In the genomic region with DNA sequence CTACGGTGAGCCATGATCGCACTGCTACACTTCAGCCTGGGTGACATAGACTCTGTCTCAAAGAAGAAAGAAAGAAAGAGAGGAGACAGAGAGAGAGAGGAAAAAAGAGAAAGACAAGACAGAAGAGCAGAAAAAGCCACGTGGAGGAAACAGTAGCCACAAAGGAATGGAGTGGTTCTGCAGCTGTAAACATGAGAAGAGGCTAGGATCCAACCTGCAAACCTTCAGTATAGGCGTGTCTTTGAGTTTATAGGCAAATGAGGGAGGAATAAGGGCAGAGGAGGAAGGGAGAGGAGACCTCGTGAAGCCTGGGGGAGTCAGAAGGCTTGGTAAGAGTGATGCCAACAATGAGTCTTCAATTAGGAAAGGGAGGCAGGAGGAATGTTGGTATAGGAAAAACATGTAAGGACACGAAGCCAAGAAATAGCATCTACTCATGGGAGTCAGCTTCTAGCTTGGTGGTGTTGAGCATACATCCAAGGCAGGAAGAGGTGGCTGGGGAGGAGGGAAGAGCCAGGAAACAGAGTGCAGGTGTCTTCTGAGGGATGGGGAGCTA, we compare ENCODE assay signal across 19 cellular contexts. TPM values are rescaled to one million over a fixed set of nuclear protein-coding genes. Genes with fewer than 3 reads are reported as not detected.
A peak's percentile ranks its signal among the peaks of the same experiment; 100 is the strongest.
DNase-seq lines count a peak whose midpoint lies in the region; ATAC-seq, FAIRE-seq and TF ChIP-seq lines count a peak whose summit lies in the region.
"Had no signal": no experiment of that assay in that cellular context is flagged by ENCODE, and none has a peak within 500 bp of the region (broad histone marks: within the 10 kb centered on the region; RNA-seq: fewer than 3 reads in every experiment).

No MANE protein-coding gene starts in this region.

- TF ChIP-seq POLR2A in gastrocnemius medialis (IDR thresholded peaks at IDR 0.05) = no peak

- H3K4me1 ChIP-seq in OCI-LY1 (ENCODE audit: insufficient read depth, low read length, severe bottlenecking) = peaks cover 37% of the 10 kb centered on the region
- peaks cover 51 to 74% of the 10 kb centered on the region in 2 donors for H3K4me1 ChIP-seq in gastrocnemius medialis
- peaks cover 3% of the 10 kb centered on the region in 2 donors for H3K4me1 ChIP-seq in small intestine (ENCODE audit: control insufficient read depth in 2 of 2, insufficient read depth in 1 of 2, low read depth in 1 of 2, low read length in 1 of 2)

- H3K27ac Mint-ChIP-seq in activated naive CD4-positive, alpha-beta T cell treated with anti-CD3 and anti-CD28 coated beads for 36 hours = peak overlapping the region; percentile 65
- no peak overlapping the region for H3K27ac Mint-ChIP-seq in activated naive CD4-positive, alpha-beta T cell treated with anti-CD3 and anti-CD28 coated beads, Interleukin-2, amount 10 ng/mL, durations not matched to agents 7 days and 5 days
- H3K27ac Mint-ChIP-seq in activated CD8-positive, alpha-beta memory T cell treated with anti-CD3 and anti-CD28 coated beads, Interleukin-2, amount 10 ng/mL, durations not matched to agents 7 days and 5 days = no peak overlapping the region

- intact Hi-C loops in activated naive CD4-positive, alpha-beta T cell treated with anti-CD3 and anti-CD28 coated beads for 36 hours (cut with micrococcal nuclease) = no loop called here
- intact Hi-C loops in gastrocnemius medialis (cut with DNase I; ENCODE audit: low total_unique reads) = no loop called here

- no peaks in the 10 kb centered on the region for H3K9me2 ChIP-seq in OCI-LY1 (ENCODE audit: low read depth, low read length)

- H3K9me3 ChIP-seq in OCI-LY1 (ENCODE audit: low read length) = no peaks in the 10 kb centered on the region
- H3K9me3 ChIP-seq in gastrocnemius medialis = no peaks in the 10 kb centered on the region
- no peaks in the 10 kb centered on the region for H3K9me3 ChIP-seq in small intestine (ENCODE audit: control insufficient read depth, low read depth)

- H3K27ac ChIP-seq in OCI-LY1 (ENCODE audit: low read depth, low read length, poor library complexity, severe bottlenecking) = no peak overlapping the region
- H3K27ac ChIP-seq in caudate nucleus (ENCODE audit: low read depth, low read length) = peak overlapping the region; percentile 11
- peak overlapping the region; percentile 31 to 98 (median 94) for H3K27ac ChIP-seq in gastrocnemius medialis
- no peak overlapping the region for H3K27ac ChIP-seq in small intestine (ENCODE audit: low read depth in 1 of 2, low read length in 1 of 2)
- H3K27ac ChIP-seq: VCaP had no signal

- no peaks in the 10 kb centered on the region for H3K27me3 Mint-ChIP-seq in activated naive CD4-positive, alpha-beta T cell treated with anti-CD3 and anti-CD28 coated beads for 36 hours (ENCODE audit: low read depth)
- H3K27me3 Mint-ChIP-seq in activated naive CD4-positive, alpha-beta T cell treated with anti-CD3 and anti-CD28 coated beads, Interleukin-2, amount 10 ng/mL, durations not matched to agents 7 days and 5 days = peaks cover 7% of the 10 kb centered on the region
- no peaks in the 10 kb centered on the region for H3K27me3 Mint-ChIP-seq in activated CD8-positive, alpha-beta memory T cell treated with anti-CD3 and anti-CD28 coated beads, Interleukin-2, amount 10 ng/mL, durations not matched to agents 7 days and 5 days

- H3K79me2 ChIP-seq in OCI-LY1 (ENCODE audit: insufficient read depth, low read length) = peaks cover 61% of the 10 kb centered on the region

- DNase-seq in activated naive CD4-positive, alpha-beta T cell treated with anti-CD3 and anti-CD28 coated beads for 36 hours = no peak
- no peak for DNase-seq in activated naive CD4-positive, alpha-beta T cell treated with anti-CD3 and anti-CD28 coated beads, Interleukin-2, amount 10 ng/mL, durations not matched to agents 7 days and 5 days
- DNase-seq in caudate nucleus (lab: John Stamatoyannopoulos, UW) = no peak
- DNase-seq in gastrocnemius medialis = no peak
- no peak for DNase-seq in activated CD8-positive, alpha-beta memory T cell treated with anti-CD3 and anti-CD28 coated beads, Interleukin-2, amount 10 ng/mL, durations not matched to agents 7 days and 5 days
- DNase-seq in left lobe of liver (ENCODE audit: low spot score) = no peak
- no peak for DNase-seq in small intestine
- DNase-seq: ACHN; Calu3; GF-D8; NCI-H1105 treated with DMSO at 0.1 percent for 48 hours; NCI-H2171; NCI-H748 treated with DMSO at 0.1 percent for 48 hours; stimulated activated CD4-positive, alpha-beta T cell treated with anti-CD3 and anti-CD28 coated beads, Interleukin-4, amount 100 ng/mL, for 24 hours had no signal

- peaks cover 24% of the 10 kb centered on the region for H3K36me3 Mint-ChIP-seq in activated naive CD4-positive, alpha-beta T cell treated with anti-CD3 and anti-CD28 coated beads for 36 hours (ENCODE audit: low read depth)
- peaks cover 11% of the 10 kb centered on the region for H3K36me3 Mint-ChIP-seq in activated naive CD4-positive, alpha-beta T cell treated with anti-CD3 and anti-CD28 coated beads, Interleukin-2, amount 10 ng/mL, durations not matched to agents 7 days and 5 days
- peaks cover 12% of the 10 kb centered on the region for H3K36me3 Mint-ChIP-seq in activated CD8-positive, alpha-beta memory T cell treated with anti-CD3 and anti-CD28 coated beads, Interleukin-2, amount 10 ng/mL, durations not matched to agents 7 days and 5 days

- H3K36me3 ChIP-seq in OCI-LY1 (ENCODE audit: insufficient read depth, low read length) (peaks cover 36% of the 10 kb centered on the region; the same call in 1 of the 2 replicates), gastrocnemius medialis (peaks cover 0 to 7% of the 10 kb centered on the region in 2 donors), small intestine (ENCODE audit: control insufficient read depth in 2 of 2, insufficient read depth in 2 of 2, low read length in 2 of 2) (peaks cover 0 to 4% of the 10 kb centered on the region in 2 donors)

- H3K4me3 Mint-ChIP-seq in activated naive CD4-positive, alpha-beta T cell treated with anti-CD3 and anti-CD28 coated beads for 36 hours = no peak overlapping the region
- H3K4me3 Mint-ChIP-seq in activated naive CD4-positive, alpha-beta T cell treated with anti-CD3 and anti-CD28 coated beads, Interleukin-2, amount 10 ng/mL, durations not matched to agents 7 days and 5 days = no peak overlapping the region
- H3K4me3 Mint-ChIP-seq in activated CD8-positive, alpha-beta memory T cell treated with anti-CD3 and anti-CD28 coated beads, Interleukin-2, amount 10 ng/mL, durations not matched to agents 7 days and 5 days = no peak overlapping the region

- no peaks in the 10 kb centered on the region for H3F3A ChIP-seq in OCI-LY1 (ENCODE audit: insufficient read depth, low read length)

- H3K4me3 ChIP-seq in OCI-LY1 (ENCODE audit: low read depth, low read length, poor library complexity, severe bottlenecking) (no peak overlapping the region), gastrocnemius medialis (no peak overlapping the region), small intestine (ENCODE audit: low read depth in 1 of 2, low read length in 2 of 2) (no peak overlapping the region)
- H3K4me3 ChIP-seq: K562 had no signal

- H3K4me2 ChIP-seq in OCI-LY1 (ENCODE audit: low read length) = peak overlapping the region; percentile 1; the same call in 1 of the 2 replicates

- H3K9me3 Mint-ChIP-seq in activated naive CD4-positive, alpha-beta T cell treated with anti-CD3 and anti-CD28 coated beads for 36 hours = no peaks in the 10 kb centered on the region
- no peaks in the 10 kb centered on the region for H3K9me3 Mint-ChIP-seq in activated naive CD4-positive, alpha-beta T cell treated with anti-CD3 and anti-CD28 coated beads, Interleukin-2, amount 10 ng/mL, durations not matched to agents 7 days and 5 days
- no peaks in the 10 kb centered on the region for H3K9me3 Mint-ChIP-seq in activated CD8-positive, alpha-beta memory T cell treated with anti-CD3 and anti-CD28 coated beads, Interleukin-2, amount 10 ng/mL, durations not matched to agents 7 days and 5 days (ENCODE audit: low read depth)

- no peak for FAIRE-seq in small intestine (lab: Jason Lieb, UNC)
- FAIRE-seq: islet of Langerhans, K562, RCC 7860 had no signal

- H3K9ac ChIP-seq in OCI-LY1 (ENCODE audit: low read length) = no peak overlapping the region

- TF ChIP-seq CTCF in OCI-LY1 (IDR thresholded peaks at IDR 0.05; ENCODE audit: low read length) (no peak), gastrocnemius medialis (IDR thresholded peaks at IDR 0.05 in 4 of 5, conservative IDR thresholded peaks at IDR 0.05 in 1 of 5) (no peak)

- H4K20me1 ChIP-seq in OCI-LY1 (ENCODE audit: insufficient read depth, low read length) = no peaks in the 10 kb centered on the region

- H3K27me3 ChIP-seq in OCI-LY1 (ENCODE audit: insufficient read depth, low read length) = no peaks in the 10 kb centered on the region
- no peaks in the 10 kb centered on the region for H3K27me3 ChIP-seq in gastrocnemius medialis
- no peaks in the 10 kb centered on the region for H3K27me3 ChIP-seq in small intestine (ENCODE audit: control insufficient read depth in 2 of 2, insufficient read depth in 2 of 2, low read length in 2 of 2)

- no peak for ATAC-seq in gastrocnemius medialis
- ATAC-seq in activated CD8-positive, alpha-beta memory T cell treated with anti-CD3 and anti-CD28 coated beads, Interleukin-2, amount 10 ng/mL, durations not matched to agents 7 days and 5 days = no peak
- ATAC-seq in left lobe of liver = no peak

- CTCF ChIA-PET in activated naive CD4-positive, alpha-beta T cell treated with anti-CD3 and anti-CD28 coated beads for 36 hours (lab: Charles Lee) = interaction anchor here (0.6 to 2.0 kb wide), 3 partner anchors 16 to 478 kb away, joined by 4 to 6 read pairs (median 6); no protein-coding TSS in a partner anchor
- CTCF ChIA-PET in activated naive CD4-positive, alpha-beta T cell treated with anti-CD3 and anti-CD28 coated beads, Interleukin-2, amount 10 ng/mL, durations not matched to agents 7 days and 5 days (lab: Charles Lee) = interaction anchor here (1.1 to 1.2 kb wide), 2 partner anchors 16 to 110 kb away, joined by 3 to 4 read pairs; partner anchors contain the start of gene RASD1
- CTCF ChIA-PET in activated CD8-positive, alpha-beta memory T cell treated with anti-CD3 and anti-CD28 coated beads, Interleukin-2, amount 10 ng/mL, durations not matched to agents 7 days and 5 days (lab: Charles Lee) = interaction anchor here (0.8 to 1.3 kb wide), 5 partner anchors 15 to 161 kb away, joined by 3 to 4 read pairs (median 3); partner anchors contain the start of gene RASD1

- peaks cover 66% of the 10 kb centered on the region for H3K4me1 Mint-ChIP-seq in activated naive CD4-positive, alpha-beta T cell treated with anti-CD3 and anti-CD28 coated beads for 36 hours (ENCODE audit: low read depth)
- H3K4me1 Mint-ChIP-seq in activated naive CD4-positive, alpha-beta T cell treated with anti-CD3 and anti-CD28 coated beads, Interleukin-2, amount 10 ng/mL, durations not matched to agents 7 days and 5 days = peaks cover 58% of the 10 kb centered on the region
- H3K4me1 Mint-ChIP-seq in activated CD8-positive, alpha-beta memory T cell treated with anti-CD3 and anti-CD28 coated beads, Interleukin-2, amount 10 ng/mL, durations not matched to agents 7 days and 5 days = peaks cover 69% of the 10 kb centered on the region

- no peak overlapping the region for H2AFZ ChIP-seq in OCI-LY1 (ENCODE audit: low read length)

- in situ Hi-C loops in gastrocnemius medialis (cut with MboI; ENCODE audit: low sequenced_read_pairs in 4 of 4) = no loop called here

- WGBS in small intestine, 3 donors = 67 to 70% (median 69%) methylated on average over 6 of the region's 6 CpGs

RNA-seq across cellular contexts. Expression of gene MED9, which starts 3.9 kb away (rescaled TPM):
- 10 to 100 TPM; 13.2 to 14.4 TPM for total RNA-seq in activated naive CD4-positive, alpha-beta T cell treated with anti-CD3 and anti-CD28 coated beads for 36 hours
- total RNA-seq in gastrocnemius medialis (10 to 100 TPM; 20.4 to 33.7 (median 27.7) TPM), left lobe of liver (7.1 TPM)
- 10 to 100 TPM; 15.1 to 17.5 TPM for total RNA-seq in activated CD8-positive, alpha-beta memory T cell treated with anti-CD3 and anti-CD28 coated beads, Interleukin-2, amount 10 ng/mL, durations not matched to agents 7 days and 5 days
- 10 to 100 TPM; 11.6 to 17.4 (median 16.3) TPM for polyA plus RNA-seq in small intestine

RNA-seq across cellular contexts. Expression of gene RASD1, which starts 15.5 kb away (rescaled TPM):
- total RNA-seq in activated naive CD4-positive, alpha-beta T cell treated with anti-CD3 and anti-CD28 coated beads for 36 hours = under 1 TPM; 0.17 to 0.36 TPM
- total RNA-seq in gastrocnemius medialis (100 to 1,000 TPM in 2 of 4 donors, 10 to 100 TPM in 2; 61.3 to 264 (median 102) TPM), left lobe of liver (1.1 TPM)
- total RNA-seq in activated CD8-positive, alpha-beta memory T cell treated with anti-CD3 and anti-CD28 coated beads, Interleukin-2, amount 10 ng/mL, durations not matched to agents 7 days and 5 days = 1 to 10 TPM; 2.2 to 2.5 TPM
- 10 to 100 TPM in 1 of 3 donors, 1 to 10 TPM in 2; 4.9 to 11.4 (median 7.6) TPM for polyA plus RNA-seq in small intestine
- total RNA-seq: Calu3 had no signal
- polyA plus RNA-seq: K562 had no signal

Comparison
In these comparisons a context has a peak if more than half of its experiments do, and no peak if none do; other contexts are left out.
1. H3K27ac ChIP-seq: peak in caudate nucleus (single experiment) and gastrocnemius medialis (4 of 4); none in OCI-LY1 (single experiment) and small intestine (0 of 2).
2. RNA of gene RASD1, which starts 15.5 kb away (total RNA-seq): 61.3 to 264 TPM in gastrocnemius medialis; 2.2 to 2.5 TPM in activated CD8-positive, alpha-beta memory T cell treated with anti-CD3 and anti-CD28 coated beads, Interleukin-2, amount 10 ng/mL, durations not matched to agents 7 days and 5 days, 1.1 TPM in left lobe of liver (single experiment) and 0.17 to 0.36 TPM in activated naive CD4-positive, alpha-beta T cell treated with anti-CD3 and anti-CD28 coated beads for 36 hours; every median in the first group is over 10 times any median in the second.